In genomic region chr13:91468301-91468700, GRCh38 we compare ENCODE assay signal across 27 cellular contexts.
DNase-seq lines count a peak whose midpoint lies in the region; ATAC-seq and TF ChIP-seq lines count a peak whose summit lies in the region.
"Had no signal": no experiment of that assay in that cellular context is flagged by ENCODE, and none has a peak within 500 bp of the region (broad histone marks: within the 10 kb centered on the region; RNA-seq: fewer than 3 reads in every experiment).

No MANE protein-coding gene starts in this region.

- POLR2A ChIA-PET in PC-9 (lab: Charles Lee; ENCODE audit: unreplicated experiment): no interaction called here
- POLR2A ChIA-PET in activated CD4-positive, alpha-beta memory T cell treated with anti-CD3 and anti-CD28 coated beads, Interleukin-2, amount 10 ng/mL, durations not matched to agents 7 days and 5 days (lab: Charles Lee): no interaction called here
- POLR2A ChIA-PET in naive thymus-derived CD4-positive, alpha-beta T cell (lab: Charles Lee): no interaction called here

- CTCF ChIA-PET in PC-9 (lab: Charles Lee): no interaction called here
- CTCF ChIA-PET in activated CD4-positive, alpha-beta memory T cell treated with anti-CD3 and anti-CD28 coated beads, Interleukin-2, amount 10 ng/mL, durations not matched to agents 7 days and 5 days (lab: Charles Lee): no interaction called here
- CTCF ChIA-PET in naive thymus-derived CD4-positive, alpha-beta T cell (lab: Charles Lee): interaction anchor here (0.6 kb wide), 1 partner anchor 17 kb away, joined by 3 read pairs; no protein-coding TSS in a partner anchor

- no peaks in the 10 kb centered on the region for H3K9me3 Mint-ChIP-seq in activated CD4-positive, alpha-beta memory T cell treated with anti-CD3 and anti-CD28 coated beads, Interleukin-2, amount 10 ng/mL, durations not matched to agents 7 days and 5 days
- no peaks in the 10 kb centered on the region for H3K9me3 Mint-ChIP-seq in naive thymus-derived CD4-positive, alpha-beta T cell
- H3K9me3 Mint-ChIP-seq: activated CD4-positive, alpha-beta memory T cell treated with anti-CD3 and anti-CD28 coated beads for 36 hours; activated naive CD8-positive, alpha-beta T cell treated with anti-CD3 and anti-CD28 coated beads, Interleukin-2, amount 50 U/mL, for 24 hours; brain; nephron had no signal

- H3K9me2 ChIP-seq in PC-9 (ENCODE audit: insufficient read depth): no peaks in the 10 kb centered on the region

- H3F3A ChIP-seq in PC-9 (ENCODE audit: insufficient read depth, low read depth): no peaks in the 10 kb centered on the region

- no peaks in the 10 kb centered on the region for H3K27me3 Mint-ChIP-seq in activated CD4-positive, alpha-beta memory T cell treated with anti-CD3 and anti-CD28 coated beads, Interleukin-2, amount 10 ng/mL, durations not matched to agents 7 days and 5 days
- peaks cover 0 to 28% (median 8%) of the 10 kb centered on the region in 5 donors for H3K27me3 Mint-ChIP-seq in naive thymus-derived CD4-positive, alpha-beta T cell
- H3K27me3 Mint-ChIP-seq: activated naive CD8-positive, alpha-beta T cell treated with anti-CD3 and anti-CD28 coated beads, Interleukin-2, amount 50 U/mL, for 24 hours had no signal

- no peaks in the 10 kb centered on the region for H4K20me1 ChIP-seq in PC-9 (ENCODE audit: insufficient read depth)
- H4K20me1 ChIP-seq: BLaER1 treated with 17β-estradiol and CSF1 and Interleukin-3, amounts not matched to agents 10 nM and 100 nM had no signal

- no peaks in the 10 kb centered on the region for H3K9me3 ChIP-seq in PC-9 (ENCODE audit: insufficient read depth, low read depth)
- no peaks in the 10 kb centered on the region for H3K9me3 ChIP-seq in naive thymus-derived CD4-positive, alpha-beta T cell (ENCODE audit: control insufficient read depth in 2 of 3, low read length in 3 of 3)
- H3K9me3 ChIP-seq: BLaER1 treated with 17β-estradiol and CSF1 and Interleukin-3, amounts not matched to agents 10 nM and 100 nM; pancreas; right lobe of liver; thoracic aorta had no signal

- peaks cover 8% of the 10 kb centered on the region for H3K4me1 ChIP-seq in foreskin keratinocyte
- no peaks in the 10 kb centered on the region for H3K4me1 ChIP-seq in PC-9 (replicated peaks; ENCODE audit: insufficient read depth)
- no peaks in the 10 kb centered on the region for H3K4me1 ChIP-seq in naive thymus-derived CD4-positive, alpha-beta T cell (ENCODE audit: control insufficient read depth in 2 of 2, insufficient read depth in 2 of 2, low read length in 2 of 2)
- H3K4me1 ChIP-seq: pancreas, right lobe of liver had no signal

- peak; percentile 99 for ATAC-seq in foreskin keratinocyte
- no peak for ATAC-seq in GM19328 (IDR thresholded peaks at IDR 0.05; ENCODE audit: unreplicated experiment)
- no peak for ATAC-seq in naive thymus-derived CD4-positive, alpha-beta T cell
- ATAC-seq: activated naive CD8-positive, alpha-beta T cell treated with anti-CD3 and anti-CD28 coated beads, Interleukin-2, amount 50 U/mL, for 24 hours; pancreas; right lobe of liver had no signal

- no peaks in the 10 kb centered on the region for H3K4me1 Mint-ChIP-seq in activated CD4-positive, alpha-beta memory T cell treated with anti-CD3 and anti-CD28 coated beads, Interleukin-2, amount 10 ng/mL, durations not matched to agents 7 days and 5 days
- no peaks in the 10 kb centered on the region for H3K4me1 Mint-ChIP-seq in naive thymus-derived CD4-positive, alpha-beta T cell
- H3K4me1 Mint-ChIP-seq: activated naive CD8-positive, alpha-beta T cell treated with anti-CD3 and anti-CD28 coated beads, Interleukin-2, amount 50 U/mL, for 24 hours; brain; nephron had no signal

- H3K27ac ChIP-seq in foreskin keratinocyte: no peak overlapping the region
- no peak overlapping the region for H3K27ac ChIP-seq in PC-9
- H3K27ac ChIP-seq in naive thymus-derived CD4-positive, alpha-beta T cell (ENCODE audit: low read depth, low read length): no peak overlapping the region
- H3K27ac ChIP-seq: BLaER1 treated with 17β-estradiol and CSF1 and Interleukin-3, amounts not matched to agents 10 nM and 100 nM; pancreas; right lobe of liver; thoracic aorta had no signal

- no peak overlapping the region for H3K4me3 Mint-ChIP-seq in activated CD4-positive, alpha-beta memory T cell treated with anti-CD3 and anti-CD28 coated beads, Interleukin-2, amount 10 ng/mL, durations not matched to agents 7 days and 5 days
- H3K4me3 Mint-ChIP-seq in naive thymus-derived CD4-positive, alpha-beta T cell: no peak overlapping the region
- H3K4me3 Mint-ChIP-seq: activated CD4-positive, alpha-beta memory T cell treated with anti-CD3 and anti-CD28 coated beads for 36 hours; activated naive CD8-positive, alpha-beta T cell treated with anti-CD3 and anti-CD28 coated beads, Interleukin-2, amount 50 U/mL, for 24 hours; brain; nephron had no signal

- no peak overlapping the region for H3K27ac Mint-ChIP-seq in activated CD4-positive, alpha-beta memory T cell treated with anti-CD3 and anti-CD28 coated beads, Interleukin-2, amount 10 ng/mL, durations not matched to agents 7 days and 5 days
- H3K27ac Mint-ChIP-seq in naive thymus-derived CD4-positive, alpha-beta T cell: no peak overlapping the region
- H3K27ac Mint-ChIP-seq: activated CD4-positive, alpha-beta memory T cell treated with anti-CD3 and anti-CD28 coated beads for 36 hours; activated naive CD8-positive, alpha-beta T cell treated with anti-CD3 and anti-CD28 coated beads, Interleukin-2, amount 50 U/mL, for 24 hours; brain; nephron had no signal

- H3K36me3 Mint-ChIP-seq in activated CD4-positive, alpha-beta memory T cell treated with anti-CD3 and anti-CD28 coated beads, Interleukin-2, amount 10 ng/mL, durations not matched to agents 7 days and 5 days (ENCODE audit: low read depth): no peaks in the 10 kb centered on the region
- no peaks in the 10 kb centered on the region for H3K36me3 Mint-ChIP-seq in naive thymus-derived CD4-positive, alpha-beta T cell
- H3K36me3 Mint-ChIP-seq: activated CD4-positive, alpha-beta memory T cell treated with anti-CD3 and anti-CD28 coated beads for 36 hours; brain had no signal

- BruUV-seq in PC-9 (replicated peaks; lab: Mats Ljungman, UMichigan): no TSS peak

- no peaks in the 10 kb centered on the region for H3K79me2 ChIP-seq in PC-9 (ENCODE audit: low read depth)

- intact Hi-C loops in PC-9 (cut with micrococcal nuclease; ENCODE audit: unreplicated experiment): no loop called here
- intact Hi-C loops in naive thymus-derived CD4-positive, alpha-beta T cell (cut with micrococcal nuclease): no loop called here

- no peak overlapping the region for H2AFZ ChIP-seq in PC-9

- H3K4me2 ChIP-seq in PC-9: no peak overlapping the region
- H3K4me2 ChIP-seq: BLaER1 treated with 17β-estradiol and CSF1 and Interleukin-3, amounts not matched to agents 10 nM and 100 nM had no signal

- peak; percentile 9 for DNase-seq in ELR (ENCODE audit: low read depth)
- DNase-seq in HT1080 (ENCODE audit: low read depth): peak; percentile 81
- peak; percentile 14 to 34 for DNase-seq in SW 1271 (lab: John Stamatoyannopoulos, UW)
- peak; percentile 81 to 91 for DNase-seq in foreskin keratinocyte
- DNase-seq in PC-9: no peak
- no peak for DNase-seq in activated CD4-positive, alpha-beta memory T cell treated with anti-CD3 and anti-CD28 coated beads, Interleukin-2, amount 10 ng/mL, durations not matched to agents 7 days and 5 days
- DNase-seq in naive thymus-derived CD4-positive, alpha-beta T cell: no peak
- DNase-seq: ACHN; activated CD4-positive, alpha-beta memory T cell treated with anti-CD3 and anti-CD28 coated beads for 36 hours; activated effector memory CD4-positive, alpha-beta T cell treated with anti-CD3 and anti-CD28 coated beads, Interleukin-2, amount 50 U/mL, for 16 hours; activated naive CD8-positive, alpha-beta T cell treated with anti-CD3 and anti-CD28 coated beads, Interleukin-2, amount 50 U/mL, for 24 hours; DMS79 treated with DMSO at 0.1 percent for 48 hours; erythroblast; foreskin fibroblast; HCEC 1CT; KG1; MV-4-11; NCI-H187; NCI-H69; pancreas; right lobe of liver; stimulated activated naive CD4-positive, alpha-beta T cell treated with Interleukin-2 at 50 U/mL for 16 hours had no signal

- no peak overlapping the region for H3K4me3 ChIP-seq in PC-9
- no peak overlapping the region for H3K4me3 ChIP-seq in naive thymus-derived CD4-positive, alpha-beta T cell (ENCODE audit: low read length)
- H3K4me3 ChIP-seq: BLaER1 treated with 17β-estradiol and CSF1 and Interleukin-3, amounts not matched to agents 10 nM and 100 nM; pancreas; right lobe of liver; thoracic aorta had no signal

- H3K27me3 ChIP-seq in foreskin keratinocyte: no peaks in the 10 kb centered on the region
- H3K27me3 ChIP-seq in PC-9 (ENCODE audit: insufficient read depth, low read depth): no peaks in the 10 kb centered on the region
- no peaks in the 10 kb centered on the region for H3K27me3 ChIP-seq in naive thymus-derived CD4-positive, alpha-beta T cell (ENCODE audit: control insufficient read depth in 2 of 2, insufficient read depth in 2 of 2, low read length in 2 of 2)
- H3K27me3 ChIP-seq: BLaER1 treated with 17β-estradiol and CSF1 and Interleukin-3, amounts not matched to agents 10 nM and 100 nM; pancreas; right lobe of liver had no signal

- TF ChIP-seq CTCF in foreskin keratinocyte (conservative IDR thresholded peaks at IDR 0.05) (no peak), PC-9 (conservative IDR thresholded peaks at IDR 0.05) (no peak)

- no peaks in the 10 kb centered on the region for H3K36me3 ChIP-seq in PC-9 (ENCODE audit: low read depth)
- no peaks in the 10 kb centered on the region for H3K36me3 ChIP-seq in naive thymus-derived CD4-positive, alpha-beta T cell (ENCODE audit: control insufficient read depth in 2 of 3, insufficient read depth in 3 of 3, low read length in 3 of 3)
- H3K36me3 ChIP-seq: BLaER1 treated with 17β-estradiol and CSF1 and Interleukin-3, amounts not matched to agents 10 nM and 100 nM; pancreas; right lobe of liver; thoracic aorta had no signal

Comparison
In these comparisons a context has a peak if more than half of its experiments do, and no peak if none do; other contexts are left out.
1. DNase-seq: peak in ELR (single experiment), HT1080 (single experiment), SW 1271 (2 of 2) and foreskin keratinocyte (2 of 2); none in PC-9 (0 of 2), activated CD4-positive, alpha-beta memory T cell treated with anti-CD3 and anti-CD28 coated beads, Interleukin-2, amount 10 ng/mL, durations not matched to agents 7 days and 5 days (single experiment) and naive thymus-derived CD4-positive, alpha-beta T cell (0 of 9).